ENCODE assay signal across 18 cellular contexts in the genomic region with DNA sequence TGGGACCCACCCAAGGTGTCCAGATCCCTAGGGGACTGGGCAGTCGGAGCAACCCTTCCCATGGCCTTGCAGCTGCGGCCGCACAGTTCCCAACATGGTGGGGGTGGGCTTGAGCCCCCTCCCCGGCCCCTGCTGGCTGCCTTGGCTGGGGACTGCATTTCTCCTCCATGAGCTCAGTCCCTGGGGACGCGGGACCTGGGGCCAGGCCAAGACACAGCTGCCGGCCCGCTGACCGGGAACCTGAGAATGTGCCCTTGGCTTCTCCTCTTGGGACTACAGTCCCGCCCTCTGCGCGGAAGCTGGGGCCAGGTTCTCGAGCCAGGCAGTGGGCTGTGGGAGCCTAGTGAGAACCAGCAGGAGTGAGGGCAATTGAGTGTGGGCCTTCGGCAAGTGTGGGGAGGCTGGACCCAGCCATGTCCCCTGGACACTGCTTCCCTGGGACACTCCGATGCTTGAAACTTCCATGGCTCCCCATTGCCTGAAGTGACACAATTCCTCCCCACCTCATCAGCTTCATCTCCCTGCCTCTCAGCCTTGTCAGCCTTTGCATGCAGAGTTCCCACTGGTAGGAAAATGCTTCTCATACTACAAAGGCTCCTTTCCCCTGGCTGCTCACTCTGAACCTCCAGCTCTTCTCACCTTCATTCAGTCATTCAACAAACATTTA. TPM values are rescaled to one million over a fixed set of nuclear protein-coding genes. Genes with fewer than 3 reads are reported as not detected.
DNase-seq lines count a peak whose midpoint lies in the region; TF ChIP-seq lines count a peak whose summit lies in the region.
"Had no signal": no experiment of that assay in that cellular context is flagged by ENCODE, and none has a peak within 500 bp of the region (broad histone marks: within the 10 kb centered on the region; RNA-seq: fewer than 3 reads in every experiment).

No MANE protein-coding gene starts in this region.

- DNase-seq in EH (ENCODE audit: low read depth) (peak; percentile 39), ascending aorta (ENCODE audit: low spot score in 2 of 2) (peak; percentile 70 to 96), fibroblast of pulmonary artery (ENCODE audit: low read depth) (peak; percentile 56), osteoblast (ENCODE audit: insufficient read length, low spot score, missing footprints) (peak; percentile 75), SHP77 treated with DMSO at 0.1 percent for 48 hours (lab: John Stamatoyannopoulos, UW) (no peak), iPS-NIHi11 (ENCODE audit: low spot score) (no peak)
- no peak for DNase-seq in stimulated activated CD4-positive, alpha-beta T cell treated with anti-CD3 and anti-CD28 coated beads, Interleukin-2, amount 100 ng/mL, for 48 hours
- no peak for DNase-seq in activated CD4-positive, alpha-beta T cell treated with anti-CD3 and anti-CD28 coated beads for 48 hours
- DNase-seq: activated CD4-positive, alpha-beta T cell treated with anti-CD3 and anti-CD28 coated beads for 1 hour; activated CD8-positive, alpha-beta memory T cell treated with anti-CD3 and anti-CD28 coated beads, Interleukin-2, amount 50 U/mL, for 4 hours; activated naive CD4-positive, alpha-beta T cell treated with anti-CD3 and anti-CD28 coated beads, Interleukin-2, amount 50 U/mL, for 16 hours; head of caudate nucleus; kidney glomerular epithelial cell; mucosa of descending colon; NCI-H1436; NCI-H226 had no signal

- peak overlapping the region; percentile 42 for H3K4me2 ChIP-seq in osteoblast (ENCODE audit: insufficient read depth, low read length)

- H3K27ac ChIP-seq in ascending aorta (peak overlapping the region; percentile 71 to 81), osteoblast (ENCODE audit: low read depth, low read length) (peak overlapping the region; percentile 48)
- H3K27ac ChIP-seq: parathyroid adenoma, SJSA1 had no signal

- H4K20me1 ChIP-seq in osteoblast (ENCODE audit: insufficient read depth, low read length), result no peaks in the 10 kb centered on the region

- H3K4me1 ChIP-seq in ascending aorta (peaks cover 6 to 39% of the 10 kb centered on the region in 2 donors), osteoblast (ENCODE audit: insufficient read depth, low read length) (peaks cover 21% of the 10 kb centered on the region)
- H3K4me1 ChIP-seq: parathyroid adenoma had no signal

- intact Hi-C loops in ascending aorta (cut with DNase I), result loop anchor here (2.0 to 5.0 kb wide), 2 partner anchors 19 to 33 kb away; no protein-coding TSS in a partner anchor

- H3K27me3 ChIP-seq in ascending aorta, result no peaks in the 10 kb centered on the region
- H3K27me3 ChIP-seq in osteoblast (ENCODE audit: insufficient read depth, low read length), result no peaks in the 10 kb centered on the region
- H3K27me3 ChIP-seq: SJSA1 had no signal

- H3K36me3 ChIP-seq in ascending aorta (no peaks in the 10 kb centered on the region), osteoblast (ENCODE audit: insufficient read depth, low read length) (no peaks in the 10 kb centered on the region)
- H3K36me3 ChIP-seq: SJSA1 had no signal

- no peaks in the 10 kb centered on the region for H3K79me2 ChIP-seq in osteoblast (ENCODE audit: insufficient read depth, low read length)
- H3K79me2 ChIP-seq: parathyroid adenoma had no signal

- H2AFZ ChIP-seq in osteoblast (ENCODE audit: low read length), result peak overlapping the region; percentile 15
- H2AFZ ChIP-seq: parathyroid adenoma had no signal

- no peaks in the 10 kb centered on the region for H3K9me3 ChIP-seq in ascending aorta
- H3K9me3 ChIP-seq in osteoblast (ENCODE audit: low read depth, low read length), result no peaks in the 10 kb centered on the region
- H3K9me3 ChIP-seq: mucosa of descending colon, SJSA1 had no signal

- H3K4me3 ChIP-seq in ascending aorta (peak overlapping the region in 1 of 2 donors; percentile 26), fibroblast of pulmonary artery (replicated peaks; ENCODE audit: low read depth, low read length) (no peak overlapping the region), osteoblast (ENCODE audit: insufficient read depth, low read length) (no peak overlapping the region)
- H3K4me3 ChIP-seq: mucosa of descending colon, SJSA1 had no signal

- TF ChIP-seq CTCF in ascending aorta (IDR thresholded peaks at IDR 0.05) (no peak), fibroblast of pulmonary artery (IDR thresholded peaks at IDR 0.05; ENCODE audit: low read length, missing control alignments) (no peak), osteoblast (IDR thresholded peaks at IDR 0.05; ENCODE audit: extremely low read depth, low read depth, low read length) (no peak)

RNA-seq across cellular contexts. Expression of a gene that starts 13.1 kb away (rescaled TPM):
- 524 TPM for total RNA-seq in ascending aorta
- total RNA-seq in osteoblast, result 49.8 and 51.8 TPM in 2 replicates

RNA-seq across cellular contexts. Expression of a gene that starts 18.4 kb away (rescaled TPM):
- total RNA-seq in ascending aorta (not detected), osteoblast (0.29 TPM in 1 of 2 replicates, not detected in the other)

Comparison
In these comparisons a context has a peak if more than half of its experiments do, and no peak if none do; other contexts are left out.
1. DNase-seq: peak in EH (single experiment), ascending aorta (2 of 2), fibroblast of pulmonary artery (single experiment) and osteoblast (single experiment); none in stimulated activated CD4-positive, alpha-beta T cell treated with anti-CD3 and anti-CD28 coated beads, Interleukin-2, amount 100 ng/mL, for 48 hours (0 of 2), activated CD4-positive, alpha-beta T cell treated with anti-CD3 and anti-CD28 coated beads for 48 hours (single experiment), SHP77 treated with DMSO at 0.1 percent for 48 hours (single experiment) and iPS-NIHi11 (single experiment).